8 cellular contexts compared by ENCODE assay signal in genomic region chr3:150227839-150228238, GRCh38.
A peak's percentile ranks its signal among the peaks of the same experiment; 100 is the strongest.
DNase-seq lines count a peak whose midpoint lies in the region; ATAC-seq and TF ChIP-seq lines count a peak whose summit lies in the region.

No MANE protein-coding gene starts in this region.

- no peak for TF ChIP-seq POLR2A in esophagus muscularis mucosa (IDR thresholded peaks at IDR 0.05; ENCODE audit: low read depth)

- no peaks in the 10 kb centered on the region for H3K9me3 ChIP-seq in Loucy (ENCODE audit: insufficient read depth, low read depth, low read length)
- H3K9me3 ChIP-seq in esophagus muscularis mucosa: no peaks in the 10 kb centered on the region

- peak overlapping the region; percentile 85 for H2AFZ ChIP-seq in Loucy (ENCODE audit: low read length)

- peaks cover 40% of the 10 kb centered on the region for H3K27me3 Mint-ChIP-seq in activated T-cell treated with anti-CD3 and anti-CD28 coated beads, Interleukin-2, amount 50 U/mL, for 72 hours (ENCODE audit: low read depth)
- H3K27me3 Mint-ChIP-seq in activated T-cell treated with anti-CD3 and anti-CD28 coated beads, Interleukin-2, amount 50 U/mL, for 24 hours: peaks cover 27% of the 10 kb centered on the region
- H3K27me3 Mint-ChIP-seq in nephron (ENCODE audit: low read depth): peaks cover 15% of the 10 kb centered on the region

- H3K27me3 ChIP-seq in Loucy (ENCODE audit: insufficient read depth, low read length, poor library complexity, severe bottlenecking) (no peaks in the 10 kb centered on the region), esophagus muscularis mucosa (no peaks in the 10 kb centered on the region)

- H3K4me1 ChIP-seq in Loucy (ENCODE audit: insufficient read depth, low read length, poor library complexity, severe bottlenecking): no peaks in the 10 kb centered on the region
- peaks cover 2 to 25% (median 17%) of the 10 kb centered on the region in 4 donors for H3K4me1 ChIP-seq in esophagus muscularis mucosa

- no peak overlapping the region for H3K27ac ChIP-seq in esophagus muscularis mucosa (replicated peaks in 1 of 4)

- no peak overlapping the region for H3K4me3 ChIP-seq in Loucy (ENCODE audit: low read length, poor library complexity, severe bottlenecking)
- no peak overlapping the region for H3K4me3 ChIP-seq in esophagus muscularis mucosa

- no peaks in the 10 kb centered on the region for H3K36me3 Mint-ChIP-seq in activated T-cell treated with anti-CD3 and anti-CD28 coated beads, Interleukin-2, amount 50 U/mL, for 72 hours (ENCODE audit: insufficient read depth in 2 of 2)
- H3K36me3 Mint-ChIP-seq in activated T-cell treated with anti-CD3 and anti-CD28 coated beads, Interleukin-2, amount 50 U/mL, for 24 hours (ENCODE audit: low read depth): no peaks in the 10 kb centered on the region
- no peaks in the 10 kb centered on the region for H3K36me3 Mint-ChIP-seq in nephron (ENCODE audit: low read depth)

- H3K79me2 ChIP-seq in Loucy (ENCODE audit: insufficient read depth, low read length): no peaks in the 10 kb centered on the region

- intact Hi-C loops in esophagus muscularis mucosa (cut with DNase I): loop anchor here (2.0 kb wide), 1 partner anchor 265 kb away; no protein-coding TSS in a partner anchor

- TF ChIP-seq CTCF in Loucy (conservative IDR thresholded peaks at IDR 0.05; ENCODE audit: low read length): peak; percentile 93
- peak; percentile 44 to 50 (median 48) for TF ChIP-seq CTCF in esophagus muscularis mucosa (IDR thresholded peaks at IDR 0.05)
- TF ChIP-seq CTCF in nephron (IDR thresholded peaks at IDR 0.05; ENCODE audit: unreplicated experiment in 3 of 3): peak; percentile 68 to 71 (median 71)

- WGBS in esophagus muscularis mucosa: no CpG with 5 or more reads among the region's 5 CpGs

- no peak overlapping the region for H3K4me3 Mint-ChIP-seq in activated T-cell treated with anti-CD3 and anti-CD28 coated beads, Interleukin-2, amount 50 U/mL, for 72 hours
- H3K4me3 Mint-ChIP-seq in activated T-cell treated with anti-CD3 and anti-CD28 coated beads, Interleukin-2, amount 50 U/mL, for 24 hours: no peak overlapping the region
- no peak overlapping the region for H3K4me3 Mint-ChIP-seq in nephron

- no peaks in the 10 kb centered on the region for H3K9me3 Mint-ChIP-seq in activated T-cell treated with anti-CD3 and anti-CD28 coated beads, Interleukin-2, amount 50 U/mL, for 72 hours
- H3K9me3 Mint-ChIP-seq in activated T-cell treated with anti-CD3 and anti-CD28 coated beads, Interleukin-2, amount 50 U/mL, for 24 hours: no peaks in the 10 kb centered on the region
- no peaks in the 10 kb centered on the region for H3K9me3 Mint-ChIP-seq in nephron

- no peaks in the 10 kb centered on the region for H3K9me2 ChIP-seq in Loucy (replicated peaks; ENCODE audit: low read depth, low read length)

- ATAC-seq in activated T-cell treated with anti-CD3 and anti-CD28 coated beads, Interleukin-2, amount 50 U/mL, for 72 hours (replicated peaks in 1 of 2): peak; percentile 39 to 45

- no peaks in the 10 kb centered on the region for H3K36me3 ChIP-seq in Loucy (ENCODE audit: insufficient read depth, low read length)
- H3K36me3 ChIP-seq in esophagus muscularis mucosa: no peaks in the 10 kb centered on the region

- peak; percentile 59 to 64 for DNase-seq in activated T-cell treated with anti-CD3 and anti-CD28 coated beads, Interleukin-2, amount 50 U/mL, for 72 hours
- no peak for DNase-seq in activated T-cell treated with anti-CD3 and anti-CD28 coated beads, Interleukin-2, amount 50 U/mL, for 24 hours
- DNase-seq in SW480 (ENCODE audit: low spot score) (peak; percentile 28), esophagus muscularis mucosa (ENCODE audit: extremely low spot score) (no peak), NCI-H2171 treated with DMSO at 0.1 percent for 48 hours (lab: John Stamatoyannopoulos, UW) (no peak)
- DNase-seq in central memory CD4-positive, alpha-beta T cell: no peak

- H3K9ac ChIP-seq in Loucy (ENCODE audit: low read depth, low read length, poor library complexity, severe bottlenecking): no peak overlapping the region

- H3F3A ChIP-seq in Loucy (ENCODE audit: low read depth): no peaks in the 10 kb centered on the region

- no peaks in the 10 kb centered on the region for H3K4me1 Mint-ChIP-seq in activated T-cell treated with anti-CD3 and anti-CD28 coated beads, Interleukin-2, amount 50 U/mL, for 72 hours (ENCODE audit: low read depth)
- no peaks in the 10 kb centered on the region for H3K4me1 Mint-ChIP-seq in activated T-cell treated with anti-CD3 and anti-CD28 coated beads, Interleukin-2, amount 50 U/mL, for 24 hours (ENCODE audit: low read depth)
- peaks cover 8% of the 10 kb centered on the region for H3K4me1 Mint-ChIP-seq in nephron

- no peak overlapping the region for H3K4me2 ChIP-seq in Loucy (ENCODE audit: low read depth, low read length, poor library complexity, severe bottlenecking)

- no peak for TF ChIP-seq EP300 in esophagus muscularis mucosa (IDR thresholded peaks at IDR 0.05)

- H4K20me1 ChIP-seq in Loucy (ENCODE audit: insufficient read depth, low read length, poor library complexity, severe bottlenecking): no peaks in the 10 kb centered on the region

- H3K27ac Mint-ChIP-seq in activated T-cell treated with anti-CD3 and anti-CD28 coated beads, Interleukin-2, amount 50 U/mL, for 72 hours: no peak overlapping the region
- no peak overlapping the region for H3K27ac Mint-ChIP-seq in activated T-cell treated with anti-CD3 and anti-CD28 coated beads, Interleukin-2, amount 50 U/mL, for 24 hours
- H3K27ac Mint-ChIP-seq in nephron: peak overlapping the region in 1 of 3 experiments; percentile 33

Comparison
In these comparisons a context has a peak if more than half of its experiments do, and no peak if none do; other contexts are left out.
1. DNase-seq: peak in activated T-cell treated with anti-CD3 and anti-CD28 coated beads, Interleukin-2, amount 50 U/mL, for 72 hours (2 of 2) and SW480 (single experiment); none in activated T-cell treated with anti-CD3 and anti-CD28 coated beads, Interleukin-2, amount 50 U/mL, for 24 hours (single experiment), esophagus muscularis mucosa (single experiment), NCI-H2171 treated with DMSO at 0.1 percent for 48 hours (single experiment) and central memory CD4-positive, alpha-beta T cell (single experiment).
2. Peak in every context shown above with its lines, with median percentiles within 50 percentile points of each other: CTCF ChIP-seq.